In genomic region chr1:62621907-62622306, GRCh38 we compare ENCODE assay signal across 1 cellular context.
TF ChIP-seq lines count a peak whose summit lies in the region.

No MANE protein-coding gene starts in this region.

TF ChIP-seq in HepG2, 621 proteins besides CTCF, POLR2A, EP300 and RAD21 (continued from another document and continues in another):
- no peak for TF ChIP-seq SNAPC4 (CRISPR knock-in tag; IDR thresholded peaks at IDR 0.05)
- TF ChIP-seq, protein P1, sequence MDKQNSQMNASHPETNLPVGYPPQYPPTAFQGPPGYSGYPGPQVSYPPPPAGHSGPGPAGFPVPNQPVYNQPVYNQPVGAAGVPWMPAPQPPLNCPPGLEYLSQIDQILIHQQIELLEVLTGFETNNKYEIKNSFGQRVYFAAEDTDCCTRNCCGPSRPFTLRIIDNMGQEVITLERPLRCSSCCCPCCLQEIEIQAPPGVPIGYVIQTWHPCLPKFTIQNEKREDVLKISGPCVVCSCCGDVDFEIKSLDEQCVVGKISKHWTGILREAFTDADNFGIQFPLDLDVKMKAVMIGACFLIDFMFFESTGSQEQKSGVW (CRISPR knock-in tag; IDR thresholded peaks at IDR 0.05; ENCODE audit: borderline replicate concordance): no peak
- TF ChIP-seq HOXA7 (CRISPR knock-in tag; IDR thresholded peaks at IDR 0.05): no peak
- no peak for TF ChIP-seq CCAR2 (optimal IDR thresholded peaks at IDR 0.05; ENCODE audit: low read depth, low read length)
- peak; percentile 51; the same call in 1 of the 2 replicates for TF ChIP-seq HOXA5 (CRISPR knock-in tag; IDR thresholded peaks at IDR 0.05)
- peak; percentile 73; the same call in 1 of the 2 replicates for TF ChIP-seq MBD4 (IDR thresholded peaks at IDR 0.05; ENCODE audit: borderline replicate concordance, low read length)
- TF ChIP-seq ZNF687 (CRISPR knock-in tag; IDR thresholded peaks at IDR 0.05): no peak
- TF ChIP-seq ZNF878 (CRISPR knock-in tag; IDR thresholded peaks at IDR 0.05): peak; percentile 86; the same call in 1 of the 2 replicates
- TF ChIP-seq TRIM24 (CRISPR knock-in tag; IDR thresholded peaks at IDR 0.05): no peak
- peak; percentile 95 for TF ChIP-seq CBX5 (CRISPR knock-in tag; IDR thresholded peaks at IDR 0.05; ENCODE audit: borderline replicate concordance)
- TF ChIP-seq ZNF430 (CRISPR knock-in tag; IDR thresholded peaks at IDR 0.05): peak; percentile 66; the same call in 1 of the 2 replicates
- TF ChIP-seq ZNF121 (CRISPR knock-in tag; IDR thresholded peaks at IDR 0.05): no peak
- peak; percentile 93 for TF ChIP-seq TEAD3 (CRISPR knock-in tag; optimal IDR thresholded peaks at IDR 0.05; ENCODE audit: borderline replicate concordance)
- no peak for TF ChIP-seq NRL (CRISPR knock-in tag; IDR thresholded peaks at IDR 0.05; ENCODE audit: borderline replicate concordance)
- TF ChIP-seq TAF15 (IDR thresholded peaks at IDR 0.05; ENCODE audit: low read depth, low read length, poor library complexity, severe bottlenecking): no peak
- no peak for TF ChIP-seq TCF12 (IDR thresholded peaks at IDR 0.05)
- TF ChIP-seq TCF12 (CRISPR knock-in tag; IDR thresholded peaks at IDR 0.05): 0 out of 2 replicates have a peak, but pooled peaks have one; percentile 38
- TF ChIP-seq HIVEP1 (CRISPR knock-in tag; IDR thresholded peaks at IDR 0.05): no peak
- no peak for TF ChIP-seq ZNF33B (CRISPR knock-in tag; IDR thresholded peaks at IDR 0.05)
- peak; percentile 63; the same call in 1 of the 2 replicates for TF ChIP-seq CBFB (CRISPR knock-in tag; IDR thresholded peaks at IDR 0.05)
- TF ChIP-seq SP140L (CRISPR knock-in tag; IDR thresholded peaks at IDR 0.05; ENCODE audit: borderline replicate concordance): no peak; the same call in 1 of the 2 replicates
- no peak for TF ChIP-seq SRSF1 (optimal IDR thresholded peaks at IDR 0.05; ENCODE audit: low read depth, low read length)
- no peak for TF ChIP-seq ZSCAN22 (CRISPR knock-in tag; IDR thresholded peaks at IDR 0.05)
- peak; percentile 87 for TF ChIP-seq KAT8 (CRISPR knock-in tag; IDR thresholded peaks at IDR 0.05)
- TF ChIP-seq TBP (CRISPR knock-in tag; IDR thresholded peaks at IDR 0.05): no peak
- no peak for TF ChIP-seq NBN (conservative IDR thresholded peaks at IDR 0.05)
- TF ChIP-seq ARNTL (CRISPR knock-in tag; IDR thresholded peaks at IDR 0.05): peak; percentile 80
- no peak for TF ChIP-seq MAF1 (CRISPR knock-in tag; IDR thresholded peaks at IDR 0.05; ENCODE audit: borderline replicate concordance)
- TF ChIP-seq ZSCAN21 (CRISPR knock-in tag; IDR thresholded peaks at IDR 0.05; ENCODE audit: borderline replicate concordance): no peak
- TF ChIP-seq HMGA1 (CRISPR knock-in tag; conservative IDR thresholded peaks at IDR 0.05): no peak
- no peak for TF ChIP-seq ZNF773 (CRISPR knock-in tag; IDR thresholded peaks at IDR 0.05; ENCODE audit: borderline replicate concordance)
- no peak for TF ChIP-seq RFX5 (IDR thresholded peaks at IDR 0.05; ENCODE audit: low read depth, low read length)
- TF ChIP-seq CREB1 (IDR thresholded peaks at IDR 0.05): peak; percentile 86
- TF ChIP-seq CREB1 (CRISPR knock-in tag; IDR thresholded peaks at IDR 0.05): peak; percentile 86
- TF ChIP-seq, protein P2, sequence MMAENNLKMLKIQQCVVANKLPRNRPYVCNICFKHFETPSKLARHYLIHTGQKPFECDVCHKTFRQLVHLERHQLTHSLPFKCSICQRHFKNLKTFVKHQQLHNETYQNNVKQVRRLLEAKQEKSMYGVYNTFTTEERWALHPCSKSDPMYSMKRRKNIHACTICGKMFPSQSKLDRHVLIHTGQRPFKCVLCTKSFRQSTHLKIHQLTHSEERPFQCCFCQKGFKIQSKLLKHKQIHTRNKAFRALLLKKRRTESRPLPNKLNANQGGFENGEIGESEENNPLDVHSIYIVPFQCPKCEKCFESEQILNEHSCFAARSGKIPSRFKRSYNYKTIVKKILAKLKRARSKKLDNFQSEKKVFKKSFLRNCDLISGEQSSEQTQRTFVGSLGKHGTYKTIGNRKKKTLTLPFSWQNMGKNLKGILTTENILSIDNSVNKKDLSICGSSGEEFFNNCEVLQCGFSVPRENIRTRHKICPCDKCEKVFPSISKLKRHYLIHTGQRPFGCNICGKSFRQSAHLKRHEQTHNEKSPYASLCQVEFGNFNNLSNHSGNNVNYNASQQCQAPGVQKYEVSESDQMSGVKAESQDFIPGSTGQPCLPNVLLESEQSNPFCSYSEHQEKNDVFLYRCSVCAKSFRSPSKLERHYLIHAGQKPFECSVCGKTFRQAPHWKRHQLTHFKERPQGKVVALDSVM (CRISPR knock-in tag; IDR thresholded peaks at IDR 0.05): no peak
- TF ChIP-seq RELA (CRISPR knock-in tag; IDR thresholded peaks at IDR 0.05): no peak
- no peak for TF ChIP-seq ZNF20 (CRISPR knock-in tag; IDR thresholded peaks at IDR 0.05)
- TF ChIP-seq YY1 (IDR thresholded peaks at IDR 0.05; ENCODE audit: insufficient read depth, insufficient replicate concordance, low read depth, low read length): no peak
- TF ChIP-seq MXD3 (CRISPR knock-in tag; IDR thresholded peaks at IDR 0.05): no peak
- no peak for TF ChIP-seq ZNF256 (CRISPR knock-in tag; conservative IDR thresholded peaks at IDR 0.05)
- TF ChIP-seq ZBTB7A (CRISPR knock-in tag; IDR thresholded peaks at IDR 0.05): peak; percentile 50; the same call in 1 of the 2 replicates
- TF ChIP-seq PCBP1 (IDR thresholded peaks at IDR 0.05; ENCODE audit: borderline replicate concordance, low read depth, low read length): no peak
- TF ChIP-seq NR2F1 (CRISPR knock-in tag; IDR thresholded peaks at IDR 0.05): peak; percentile 32 to 42; a peak in 1 of 4 replicates
- no peak for TF ChIP-seq KAT2B (IDR thresholded peaks at IDR 0.05; ENCODE audit: borderline replicate concordance, low read depth, low read length)
- TF ChIP-seq KAT7 (CRISPR knock-in tag; IDR thresholded peaks at IDR 0.05; ENCODE audit: borderline replicate concordance): peak; percentile 38; the same call in 1 of the 2 replicates
- TF ChIP-seq ZNF839 (CRISPR knock-in tag; IDR thresholded peaks at IDR 0.05; ENCODE audit: borderline replicate concordance): no peak
- TF ChIP-seq JARID2 (CRISPR knock-in tag; IDR thresholded peaks at IDR 0.05; ENCODE audit: insufficient replicate concordance): peak; percentile 51
- TF ChIP-seq, protein P3, sequence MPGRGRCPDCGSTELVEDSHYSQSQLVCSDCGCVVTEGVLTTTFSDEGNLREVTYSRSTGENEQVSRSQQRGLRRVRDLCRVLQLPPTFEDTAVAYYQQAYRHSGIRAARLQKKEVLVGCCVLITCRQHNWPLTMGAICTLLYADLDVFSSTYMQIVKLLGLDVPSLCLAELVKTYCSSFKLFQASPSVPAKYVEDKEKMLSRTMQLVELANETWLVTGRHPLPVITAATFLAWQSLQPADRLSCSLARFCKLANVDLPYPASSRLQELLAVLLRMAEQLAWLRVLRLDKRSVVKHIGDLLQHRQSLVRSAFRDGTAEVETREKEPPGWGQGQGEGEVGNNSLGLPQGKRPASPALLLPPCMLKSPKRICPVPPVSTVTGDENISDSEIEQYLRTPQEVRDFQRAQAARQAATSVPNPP (CRISPR knock-in tag; IDR thresholded peaks at IDR 0.05): peak; percentile 69; the same call in 1 of the 2 replicates
- TF ChIP-seq, protein P4, sequence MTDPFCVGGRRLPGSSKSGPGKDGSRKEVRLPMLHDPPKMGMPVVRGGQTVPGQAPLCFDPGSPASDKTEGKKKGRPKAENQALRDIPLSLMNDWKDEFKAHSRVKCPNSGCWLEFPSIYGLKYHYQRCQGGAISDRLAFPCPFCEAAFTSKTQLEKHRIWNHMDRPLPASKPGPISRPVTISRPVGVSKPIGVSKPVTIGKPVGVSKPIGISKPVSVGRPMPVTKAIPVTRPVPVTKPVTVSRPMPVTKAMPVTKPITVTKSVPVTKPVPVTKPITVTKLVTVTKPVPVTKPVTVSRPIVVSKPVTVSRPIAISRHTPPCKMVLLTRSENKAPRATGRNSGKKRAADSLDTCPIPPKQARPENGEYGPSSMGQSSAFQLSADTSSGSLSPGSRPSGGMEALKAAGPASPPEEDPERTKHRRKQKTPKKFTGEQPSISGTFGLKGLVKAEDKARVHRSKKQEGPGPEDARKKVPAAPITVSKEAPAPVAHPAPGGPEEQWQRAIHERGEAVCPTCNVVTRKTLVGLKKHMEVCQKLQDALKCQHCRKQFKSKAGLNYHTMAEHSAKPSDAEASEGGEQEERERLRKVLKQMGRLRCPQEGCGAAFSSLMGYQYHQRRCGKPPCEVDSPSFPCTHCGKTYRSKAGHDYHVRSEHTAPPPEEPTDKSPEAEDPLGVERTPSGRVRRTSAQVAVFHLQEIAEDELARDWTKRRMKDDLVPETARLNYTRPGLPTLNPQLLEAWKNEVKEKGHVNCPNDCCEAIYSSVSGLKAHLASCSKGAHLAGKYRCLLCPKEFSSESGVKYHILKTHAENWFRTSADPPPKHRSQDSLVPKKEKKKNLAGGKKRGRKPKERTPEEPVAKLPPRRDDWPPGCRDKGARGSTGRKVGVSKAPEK (CRISPR knock-in tag; IDR thresholded peaks at IDR 0.05; ENCODE audit: borderline replicate concordance): no peak
- TF ChIP-seq ARHGAP35 (CRISPR knock-in tag; IDR thresholded peaks at IDR 0.05; ENCODE audit: borderline replicate concordance): no peak
- no peak; the same call in 1 of the 2 replicates for TF ChIP-seq TAF1 (CRISPR knock-in tag; IDR thresholded peaks at IDR 0.05)
- TF ChIP-seq SP2 (CRISPR knock-in tag; IDR thresholded peaks at IDR 0.05): no peak
- TF ChIP-seq ZNF567 (CRISPR knock-in tag; IDR thresholded peaks at IDR 0.05; ENCODE audit: borderline replicate concordance): no peak
- TF ChIP-seq MTA1 (CRISPR knock-in tag; IDR thresholded peaks at IDR 0.05; ENCODE audit: borderline replicate concordance): no peak; the same call in 1 of the 2 replicates
- peak; percentile 19; the same call in 1 of the 2 replicates for TF ChIP-seq ZFP37 (CRISPR knock-in tag; IDR thresholded peaks at IDR 0.05; ENCODE audit: borderline replicate concordance)
- TF ChIP-seq MXI1 (IDR thresholded peaks at IDR 0.05; ENCODE audit: borderline replicate concordance, low read depth, low read length): peak; percentile 83; the same call in 1 of the 3 replicates
- no peak for TF ChIP-seq RBAK (CRISPR knock-in tag; IDR thresholded peaks at IDR 0.05)
